Comparison of ENCODE assay signal across 26 cellular contexts in genomic region chr3:135944831-135945230, GRCh38. TPM values are rescaled to one million over a fixed set of nuclear protein-coding genes. Genes with fewer than 3 reads are reported as not detected.
DNase-seq lines count a peak whose midpoint lies in the region; ATAC-seq lines count a peak whose summit lies in the region.
"Had no signal": no experiment of that assay in that cellular context is flagged by ENCODE, and none has a peak within 500 bp of the region (broad histone marks: within the 10 kb centered on the region; RNA-seq: fewer than 3 reads in every experiment).

No MANE protein-coding gene starts in this region.

- H3K27ac Mint-ChIP-seq in activated CD8-positive, alpha-beta memory T cell treated with anti-CD3 and anti-CD28 coated beads, Interleukin-2, amount 10 ng/mL, durations not matched to agents 7 days and 5 days = no peak overlapping the region
- H3K27ac Mint-ChIP-seq: activated naive CD8-positive, alpha-beta T cell treated with anti-CD3 and anti-CD28 coated beads for 36 hours; CD4-positive, CD25-positive, alpha-beta regulatory T cell had no signal

- intact Hi-C loops in left colon (cut with DNase I, micrococcal nuclease) = no loop called here

- DNase-seq in NCI-H1436 (lab: John Stamatoyannopoulos, UW) = peak; percentile 11
- DNase-seq in NCI-H1436 treated with DMSO at 0.1 percent for 48 hours (lab: John Stamatoyannopoulos, UW) = no peak
- peak; percentile 51 for DNase-seq in SHP77 treated with DMSO at 0.1 percent for 48 hours (lab: John Stamatoyannopoulos, UW)
- peak; percentile 97 for DNase-seq in myocyte (ENCODE audit: low read depth)
- no peak for DNase-seq in activated CD8-positive, alpha-beta memory T cell treated with anti-CD3 and anti-CD28 coated beads, Interleukin-2, amount 10 ng/mL, durations not matched to agents 7 days and 5 days
- no peak for DNase-seq in activated T-cell treated with anti-CD3 and anti-CD28 coated beads, Interleukin-2, amount 50 U/mL, for 48 hours
- DNase-seq in left colon = no peak
- DNase-seq: activated CD4-positive, alpha-beta T cell treated with anti-CD3 and anti-CD28 coated beads for 4 hours; activated effector memory CD4-positive, alpha-beta T cell treated with anti-CD3 and anti-CD28 coated beads, Interleukin-2, amount 50 U/mL, for 16 hours; activated naive CD8-positive, alpha-beta T cell treated with anti-CD3 and anti-CD28 coated beads for 36 hours; aorta; CD4-positive, CD25-positive, alpha-beta regulatory T cell; colonic mucosa; DND-41; effector CD8-positive, alpha-beta T cell; kidney; naive B cell; NCI-H1092; NCI-H2029; SIG-M5; stimulated activated CD4-positive, alpha-beta T cell treated with anti-CD3 and anti-CD28 coated beads, Interleukin-4, amount 100 ng/mL, for 24 hours; T-helper 9 cell; tibial artery; WERI-Rb-1 had no signal

- H3K9me3 Mint-ChIP-seq in activated CD8-positive, alpha-beta memory T cell treated with anti-CD3 and anti-CD28 coated beads, Interleukin-2, amount 10 ng/mL, durations not matched to agents 7 days and 5 days (ENCODE audit: low read depth) = no peaks in the 10 kb centered on the region

- H3K4me3 Mint-ChIP-seq in activated CD8-positive, alpha-beta memory T cell treated with anti-CD3 and anti-CD28 coated beads, Interleukin-2, amount 10 ng/mL, durations not matched to agents 7 days and 5 days = no peak overlapping the region
- H3K4me3 Mint-ChIP-seq: activated naive CD8-positive, alpha-beta T cell treated with anti-CD3 and anti-CD28 coated beads for 36 hours; CD4-positive, CD25-positive, alpha-beta regulatory T cell; naive B cell had no signal

- H3K36me3 Mint-ChIP-seq in activated CD8-positive, alpha-beta memory T cell treated with anti-CD3 and anti-CD28 coated beads, Interleukin-2, amount 10 ng/mL, durations not matched to agents 7 days and 5 days = no peaks in the 10 kb centered on the region
- H3K36me3 Mint-ChIP-seq: activated naive CD8-positive, alpha-beta T cell treated with anti-CD3 and anti-CD28 coated beads for 36 hours; CD4-positive, CD25-positive, alpha-beta regulatory T cell; naive B cell had no signal

- H3K27me3 Mint-ChIP-seq in activated CD8-positive, alpha-beta memory T cell treated with anti-CD3 and anti-CD28 coated beads, Interleukin-2, amount 10 ng/mL, durations not matched to agents 7 days and 5 days = peaks cover 14% of the 10 kb centered on the region

- CTCF ChIA-PET in activated CD8-positive, alpha-beta memory T cell treated with anti-CD3 and anti-CD28 coated beads, Interleukin-2, amount 10 ng/mL, durations not matched to agents 7 days and 5 days (lab: Charles Lee) = no interaction called here

- ATAC-seq in GM21786 (IDR thresholded peaks at IDR 0.05; ENCODE audit: unreplicated experiment) (no peak), left colon (no peak)
- no peak for ATAC-seq in activated CD8-positive, alpha-beta memory T cell treated with anti-CD3 and anti-CD28 coated beads, Interleukin-2, amount 10 ng/mL, durations not matched to agents 7 days and 5 days
- ATAC-seq: sciatic nerve had no signal

- no peaks in the 10 kb centered on the region for H3K4me1 Mint-ChIP-seq in activated CD8-positive, alpha-beta memory T cell treated with anti-CD3 and anti-CD28 coated beads, Interleukin-2, amount 10 ng/mL, durations not matched to agents 7 days and 5 days
- H3K4me1 Mint-ChIP-seq: activated naive CD8-positive, alpha-beta T cell treated with anti-CD3 and anti-CD28 coated beads for 36 hours; CD4-positive, CD25-positive, alpha-beta regulatory T cell; naive B cell had no signal

RNA-seq across cellular contexts. Expression of gene PPP2R3A, which starts 20.7 kb away (rescaled TPM):
- total RNA-seq in myocyte = 15.5 and 21.6 TPM in 2 replicates
- 6.0 TPM for polyA plus RNA-seq in myocyte (2012)
- under 1 TPM in 1 of 2 experiments, not detected in 1; 0.07 TPM for total RNA-seq in activated CD8-positive, alpha-beta memory T cell treated with anti-CD3 and anti-CD28 coated beads, Interleukin-2, amount 10 ng/mL, durations not matched to agents 7 days and 5 days
- total RNA-seq in left colon = 10 to 100 TPM; 21.3 to 28.2 TPM

Comparison
In these comparisons a context has a peak if more than half of its experiments do, and no peak if none do; other contexts are left out.
1. DNase-seq: peak in NCI-H1436 (single experiment), SHP77 treated with DMSO at 0.1 percent for 48 hours (single experiment) and myocyte (single experiment); none in NCI-H1436 treated with DMSO at 0.1 percent for 48 hours (single experiment), activated CD8-positive, alpha-beta memory T cell treated with anti-CD3 and anti-CD28 coated beads, Interleukin-2, amount 10 ng/mL, durations not matched to agents 7 days and 5 days (single experiment), activated T-cell treated with anti-CD3 and anti-CD28 coated beads, Interleukin-2, amount 50 U/mL, for 48 hours (0 of 2) and left colon (0 of 2).
2. RNA of gene PPP2R3A, which starts 20.7 kb away (total RNA-seq): 21.3 to 28.2 TPM in left colon and 15.5 to 21.6 TPM in myocyte; 0.07 TPM in activated CD8-positive, alpha-beta memory T cell treated with anti-CD3 and anti-CD28 coated beads, Interleukin-2, amount 10 ng/mL, durations not matched to agents 7 days and 5 days; every median in the first group is over 10 times any median in the second.